Comparison of ENCODE assay signal across 20 cellular contexts in the genomic region with DNA sequence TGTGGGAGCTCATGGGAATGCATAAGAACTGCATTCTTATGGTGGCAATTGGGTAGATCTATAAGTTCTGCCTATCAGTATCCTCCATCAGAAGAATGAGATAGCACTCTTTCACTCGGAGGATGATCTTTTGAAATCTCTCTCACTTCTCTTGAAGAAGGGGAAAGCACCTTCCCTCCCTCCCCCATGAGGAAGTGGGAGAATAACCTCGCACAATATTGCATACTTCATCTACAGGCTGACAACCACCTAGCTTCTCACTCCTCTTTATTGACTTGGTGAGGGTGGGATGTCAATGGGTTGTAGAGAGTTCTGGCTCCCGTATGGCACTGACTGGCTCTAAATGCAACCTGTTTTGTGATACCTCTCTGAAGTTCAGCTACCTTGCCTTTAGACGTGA.
A peak's percentile ranks its signal among the peaks of the same experiment; 100 is the strongest.
DNase-seq lines count a peak whose midpoint lies in the region; ATAC-seq, FAIRE-seq and TF ChIP-seq lines count a peak whose summit lies in the region.
"Had no signal": no experiment of that assay in that cellular context is flagged by ENCODE, and none has a peak within 500 bp of the region (broad histone marks: within the 10 kb centered on the region; RNA-seq: fewer than 3 reads in every experiment).

No MANE protein-coding gene starts in this region.

- H3K9me3 ChIP-seq in osteoblast (ENCODE audit: low read depth, low read length) = no peaks in the 10 kb centered on the region
- H3K9me3 ChIP-seq: BLaER1 had no signal

- no peaks in the 10 kb centered on the region for H3K4me1 ChIP-seq in osteoblast (ENCODE audit: insufficient read depth, low read length)

- FAIRE-seq in GM12891 (lab: Jason Lieb, UNC) = no peak
- FAIRE-seq: GM18507, H54 had no signal

- H3K4me3 ChIP-seq in osteoblast (ENCODE audit: insufficient read depth, low read length) = no peak overlapping the region
- H3K4me3 ChIP-seq: BLaER1, GM23248 had no signal

- POLR2A ChIA-PET in activated CD4-positive, alpha-beta T cell treated with anti-CD3 and anti-CD28 coated beads for 36 hours (lab: Charles Lee) = no interaction called here

- no peak overlapping the region for H3K4me2 ChIP-seq in osteoblast (ENCODE audit: insufficient read depth, low read length)
- H3K4me2 ChIP-seq: BLaER1 had no signal

- CTCF ChIA-PET in activated CD4-positive, alpha-beta T cell treated with anti-CD3 and anti-CD28 coated beads for 36 hours (lab: Charles Lee) = no interaction called here

- TF ChIP-seq POLR2A in GM12891 (IDR thresholded peaks at IDR 0.05; ENCODE audit: low read depth, low read length) = no peak

- H3K36me3 ChIP-seq in osteoblast (ENCODE audit: insufficient read depth, low read length) = no peaks in the 10 kb centered on the region
- H3K36me3 ChIP-seq: BLaER1 had no signal

- H3K79me2 ChIP-seq in osteoblast (ENCODE audit: insufficient read depth, low read length) = no peaks in the 10 kb centered on the region

- H3K9me3 Mint-ChIP-seq in activated CD4-positive, alpha-beta T cell treated with anti-CD3 and anti-CD28 coated beads for 36 hours (ENCODE audit: low read depth) = peaks cover 2% of the 10 kb centered on the region
- H3K9me3 Mint-ChIP-seq in activated T-helper 17 cell treated with anti-CD3 and anti-CD28 coated beads, Interleukin-2, amount 50 U/mL, for 72 hours = peaks cover 3% of the 10 kb centered on the region

- H3K27ac Mint-ChIP-seq in activated CD4-positive, alpha-beta T cell treated with anti-CD3 and anti-CD28 coated beads for 36 hours = no peak overlapping the region
- H3K27ac Mint-ChIP-seq in activated T-helper 17 cell treated with anti-CD3 and anti-CD28 coated beads, Interleukin-2, amount 50 U/mL, for 72 hours = no peak overlapping the region
- H3K27ac Mint-ChIP-seq: CD14-positive monocyte; CD4-positive, alpha-beta memory T cell; HFFc6 had no signal

- no peak for TF ChIP-seq CTCF in osteoblast (IDR thresholded peaks at IDR 0.05; ENCODE audit: extremely low read depth, low read depth, low read length)

- intact Hi-C loops in activated CD4-positive, alpha-beta T cell treated with anti-CD3 and anti-CD28 coated beads for 36 hours (cut with DNase I, micrococcal nuclease) = no loop called here

- no peaks in the 10 kb centered on the region for H3K4me1 Mint-ChIP-seq in activated CD4-positive, alpha-beta T cell treated with anti-CD3 and anti-CD28 coated beads for 36 hours
- H3K4me1 Mint-ChIP-seq in activated T-helper 17 cell treated with anti-CD3 and anti-CD28 coated beads, Interleukin-2, amount 50 U/mL, for 72 hours = no peaks in the 10 kb centered on the region
- H3K4me1 Mint-ChIP-seq: CD14-positive monocyte; CD4-positive, alpha-beta memory T cell had no signal

- no peak overlapping the region for H2AFZ ChIP-seq in osteoblast (ENCODE audit: low read length)
- H2AFZ ChIP-seq: GM23248 had no signal

- H3K36me3 Mint-ChIP-seq in activated CD4-positive, alpha-beta T cell treated with anti-CD3 and anti-CD28 coated beads for 36 hours (ENCODE audit: low read depth) = no peaks in the 10 kb centered on the region
- H3K36me3 Mint-ChIP-seq in activated T-helper 17 cell treated with anti-CD3 and anti-CD28 coated beads, Interleukin-2, amount 50 U/mL, for 72 hours (ENCODE audit: low read depth) = no peaks in the 10 kb centered on the region
- H3K36me3 Mint-ChIP-seq: CD14-positive monocyte; CD4-positive, alpha-beta memory T cell had no signal

- H3K27me3 ChIP-seq in osteoblast (ENCODE audit: insufficient read depth, low read length) = no peaks in the 10 kb centered on the region
- H3K27me3 ChIP-seq: BLaER1 had no signal

- ATAC-seq in GM21717 (IDR thresholded peaks at IDR 0.05; ENCODE audit: unreplicated experiment) = peak; percentile 73
- no peak for ATAC-seq in activated CD4-positive, alpha-beta T cell treated with anti-CD3 and anti-CD28 coated beads for 36 hours
- no peak for ATAC-seq in activated T-helper 17 cell treated with anti-CD3 and anti-CD28 coated beads, Interleukin-2, amount 50 U/mL, for 72 hours (replicated peaks)
- ATAC-seq: HCT116 had no signal

- no peak overlapping the region for H3K27ac ChIP-seq in osteoblast (ENCODE audit: low read depth, low read length)
- H3K27ac ChIP-seq: BLaER1, GM23248 had no signal

- H3K4me3 Mint-ChIP-seq in activated CD4-positive, alpha-beta T cell treated with anti-CD3 and anti-CD28 coated beads for 36 hours = no peak overlapping the region
- H3K4me3 Mint-ChIP-seq in activated T-helper 17 cell treated with anti-CD3 and anti-CD28 coated beads, Interleukin-2, amount 50 U/mL, for 72 hours = no peak overlapping the region
- H3K4me3 Mint-ChIP-seq: CD14-positive monocyte; CD4-positive, alpha-beta memory T cell; HFFc6 had no signal

- H3K27me3 Mint-ChIP-seq in activated CD4-positive, alpha-beta T cell treated with anti-CD3 and anti-CD28 coated beads for 36 hours = no peaks in the 10 kb centered on the region
- no peaks in the 10 kb centered on the region for H3K27me3 Mint-ChIP-seq in activated T-helper 17 cell treated with anti-CD3 and anti-CD28 coated beads, Interleukin-2, amount 50 U/mL, for 72 hours
- H3K27me3 Mint-ChIP-seq: CD4-positive, alpha-beta memory T cell had no signal

- no peaks in the 10 kb centered on the region for H4K20me1 ChIP-seq in osteoblast (ENCODE audit: insufficient read depth, low read length)
- H4K20me1 ChIP-seq: BLaER1 had no signal

- no peak for DNase-seq in GM12891 (ENCODE audit: insufficient read length, low spot score)
- peak; percentile 23 for DNase-seq in OCI-M1 (lab: John Stamatoyannopoulos, UW)
- peak; percentile 38 for DNase-seq in osteoblast (ENCODE audit: insufficient read length, low spot score, missing footprints)
- DNase-seq in stimulated activated CD8-positive, alpha-beta memory T cell treated with anti-CD3 and anti-CD28 coated beads, Interleukin-4, amount 100 ng/mL, for 48 hours = no peak
- no peak for DNase-seq in activated CD4-positive, alpha-beta T cell treated with anti-CD3 and anti-CD28 coated beads for 36 hours
- DNase-seq: 8988T; CD4-positive, alpha-beta memory T cell; DMS153; DMS79; GF-D8; GM23248; HFFc6; KG1 had no signal

TF ChIP-seq in GM12891, 5 proteins besides CTCF, POLR2A, EP300 and RAD21:
- TF ChIP-seq PAX5 (IDR thresholded peaks at IDR 0.05; ENCODE audit: insufficient read depth, low read length, severe bottlenecking) (no peak), TAF1 (IDR thresholded peaks at IDR 0.05; ENCODE audit: low read depth, low read length) (no peak), SPI1 (IDR thresholded peaks at IDR 0.05; ENCODE audit: low read depth, low read length) (peak; percentile 52)

Comparison
In these comparisons a context has a peak if more than half of its experiments do, and no peak if none do; other contexts are left out.
1. DNase-seq: peak in OCI-M1 (single experiment) and osteoblast (single experiment); none in GM12891 (single experiment), stimulated activated CD8-positive, alpha-beta memory T cell treated with anti-CD3 and anti-CD28 coated beads, Interleukin-4, amount 100 ng/mL, for 48 hours (single experiment) and activated CD4-positive, alpha-beta T cell treated with anti-CD3 and anti-CD28 coated beads for 36 hours (single experiment).